20 cellular contexts compared by ENCODE assay signal in the genomic region with DNA sequence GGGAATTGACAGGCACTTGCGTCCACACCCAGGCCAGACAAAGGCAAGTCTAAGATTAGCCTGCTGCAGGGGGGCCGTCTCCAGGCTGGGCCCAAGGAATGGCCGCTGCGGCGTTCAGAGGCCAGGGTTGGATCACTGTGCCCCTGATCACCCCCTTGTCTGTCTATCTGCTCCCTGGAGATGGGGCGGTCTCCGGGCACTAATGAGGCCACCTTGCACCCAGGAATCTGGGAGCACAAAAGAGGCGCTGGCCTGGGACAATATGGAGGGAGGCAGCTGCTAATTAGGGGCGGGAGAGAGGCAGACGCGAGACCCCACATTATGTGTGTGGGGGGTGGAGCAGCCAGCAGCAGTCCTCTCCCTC. TPM values are rescaled to one million over a fixed set of nuclear protein-coding genes. Genes with fewer than 3 reads are reported as not detected.
"Had no signal": no experiment of that assay in that cellular context is flagged by ENCODE, and none has a peak within 500 bp of the region (broad histone marks: within the 10 kb centered on the region; RNA-seq: fewer than 3 reads in every experiment).

No MANE protein-coding gene starts in this region.

- H3K36me3 ChIP-seq: ascending aorta, gastrocnemius medialis, neutrophil, thoracic aorta had no signal

- H3K9me3 Mint-ChIP-seq: activated CD8-positive, alpha-beta T cell treated with anti-CD3 and anti-CD28 coated beads for 36 hours; activated naive CD8-positive, alpha-beta T cell treated with anti-CD3 and anti-CD28 coated beads, Interleukin-2, amount 50 U/mL, for 24 hours; activated T-helper 1 cell treated with anti-CD3 and anti-CD28 coated beads, Interleukin-12 subunit alpha, Interleukin-12 subunit beta, Interleukin-2, Interleukin-4 antibody, amounts not matched to agents 30 ng/mL and 10 ng/mL and 1 ng/mL, durations not matched to agents 14 hours and 24 hours and 36 hours had no signal

- ATAC-seq: activated CD4-positive, alpha-beta T cell treated with anti-CD3 and anti-CD28 coated beads for 36 hours; activated CD8-positive, alpha-beta T cell treated with anti-CD3 and anti-CD28 coated beads for 36 hours; activated naive CD8-positive, alpha-beta T cell treated with anti-CD3 and anti-CD28 coated beads, Interleukin-2, amount 50 U/mL, for 24 hours; gastrocnemius medialis; left ventricle myocardium superior had no signal

- DNase-seq: activated CD4-positive, alpha-beta T cell treated with anti-CD3 and anti-CD28 coated beads for 36 hours; activated CD8-positive, alpha-beta memory T cell treated with anti-CD3 and anti-CD28 coated beads, Interleukin-2, amount 50 U/mL, for 4 hours; activated CD8-positive, alpha-beta T cell treated with anti-CD3 and anti-CD28 coated beads for 36 hours; activated naive CD4-positive, alpha-beta T cell treated with Interleukin-2 at 50 U/mL for 16 hours; activated naive CD8-positive, alpha-beta T cell treated with anti-CD3 and anti-CD28 coated beads, Interleukin-2, amount 50 U/mL, for 24 hours; effector CD8-positive, alpha-beta T cell; gastrocnemius medialis; left ventricle myocardium superior; mesendoderm; stomach; T1000 had no signal

- H3K9me3 ChIP-seq: ascending aorta, gastrocnemius medialis, neutrophil, stomach, thoracic aorta had no signal

- H3K4me3 ChIP-seq: ascending aorta, coronary artery, gastrocnemius medialis, skin epidermis, stomach, thoracic aorta had no signal

- H3K27ac ChIP-seq: ascending aorta, coronary artery, epithelial cell of prostate, gastrocnemius medialis, thoracic aorta had no signal

- H3K27ac Mint-ChIP-seq: activated CD4-positive, alpha-beta T cell treated with anti-CD3 and anti-CD28 coated beads for 36 hours had no signal

RNA-seq across cellular contexts. Expression of a gene that starts 0.2 kb away (rescaled TPM):
- total RNA-seq: activated CD4-positive, alpha-beta T cell treated with anti-CD3 and anti-CD28 coated beads for 36 hours; activated CD8-positive, alpha-beta T cell treated with anti-CD3 and anti-CD28 coated beads for 36 hours; activated T-helper 1 cell treated with anti-CD3 and anti-CD28 coated beads, Interleukin-12 subunit alpha, Interleukin-12 subunit beta, Interleukin-2, Interleukin-4 antibody, amounts not matched to agents 30 ng/mL and 10 ng/mL and 1 ng/mL, durations not matched to agents 14 hours and 24 hours and 36 hours; ascending aorta; gastrocnemius medialis; kidney epithelial cell; left ventricle myocardium superior; stomach; thoracic aorta; urinary bladder had no signal
- polyA plus RNA-seq: stomach, urinary bladder had no signal

RNA-seq across cellular contexts. Expression of a gene that starts 4.5 kb away (rescaled TPM):
- total RNA-seq: ascending aorta, gastrocnemius medialis, kidney epithelial cell, stomach had no signal
- polyA plus RNA-seq: stomach had no signal
